In the genomic region with DNA sequence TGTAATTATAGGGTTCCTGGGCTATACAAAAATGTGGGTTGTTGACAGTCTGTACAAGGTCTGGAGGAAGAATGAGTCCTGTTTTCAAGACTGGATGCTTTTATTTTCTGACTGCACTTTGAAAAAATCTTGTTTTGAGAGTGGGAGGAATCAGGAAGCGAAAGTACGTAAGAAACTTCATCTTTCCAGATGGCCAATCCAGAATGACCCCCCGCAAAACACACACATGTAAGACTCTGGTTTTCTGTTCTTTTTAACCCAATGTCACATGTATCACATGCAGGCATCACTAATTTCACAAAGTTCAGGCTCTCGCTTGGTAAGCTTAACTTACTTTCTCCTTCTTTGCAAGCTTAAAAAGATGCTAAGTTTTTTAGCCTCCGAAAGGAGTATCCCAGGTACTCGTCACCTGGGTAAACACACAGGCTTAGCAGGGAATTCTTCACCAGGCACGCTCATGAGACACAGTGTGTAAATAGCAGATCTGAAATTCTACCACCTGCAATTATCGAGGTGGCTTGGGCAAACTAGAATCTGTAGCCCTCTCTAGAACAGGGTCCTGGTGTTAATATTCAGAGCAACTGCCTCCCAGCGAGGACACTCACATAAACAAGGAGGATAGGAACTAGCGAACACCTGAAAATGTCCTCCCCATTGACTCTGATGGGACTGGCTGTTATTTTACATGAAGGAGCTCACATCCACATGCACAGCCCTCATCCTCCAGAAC, we compare ENCODE assay signal across 1 cellular context.
TF ChIP-seq lines count a peak whose summit lies in the region.

No MANE protein-coding gene starts in this region.

TF ChIP-seq in GM23338, 12 proteins besides CTCF, POLR2A, EP300 and RAD21 (continued from another document):
- TF ChIP-seq, protein P1, sequence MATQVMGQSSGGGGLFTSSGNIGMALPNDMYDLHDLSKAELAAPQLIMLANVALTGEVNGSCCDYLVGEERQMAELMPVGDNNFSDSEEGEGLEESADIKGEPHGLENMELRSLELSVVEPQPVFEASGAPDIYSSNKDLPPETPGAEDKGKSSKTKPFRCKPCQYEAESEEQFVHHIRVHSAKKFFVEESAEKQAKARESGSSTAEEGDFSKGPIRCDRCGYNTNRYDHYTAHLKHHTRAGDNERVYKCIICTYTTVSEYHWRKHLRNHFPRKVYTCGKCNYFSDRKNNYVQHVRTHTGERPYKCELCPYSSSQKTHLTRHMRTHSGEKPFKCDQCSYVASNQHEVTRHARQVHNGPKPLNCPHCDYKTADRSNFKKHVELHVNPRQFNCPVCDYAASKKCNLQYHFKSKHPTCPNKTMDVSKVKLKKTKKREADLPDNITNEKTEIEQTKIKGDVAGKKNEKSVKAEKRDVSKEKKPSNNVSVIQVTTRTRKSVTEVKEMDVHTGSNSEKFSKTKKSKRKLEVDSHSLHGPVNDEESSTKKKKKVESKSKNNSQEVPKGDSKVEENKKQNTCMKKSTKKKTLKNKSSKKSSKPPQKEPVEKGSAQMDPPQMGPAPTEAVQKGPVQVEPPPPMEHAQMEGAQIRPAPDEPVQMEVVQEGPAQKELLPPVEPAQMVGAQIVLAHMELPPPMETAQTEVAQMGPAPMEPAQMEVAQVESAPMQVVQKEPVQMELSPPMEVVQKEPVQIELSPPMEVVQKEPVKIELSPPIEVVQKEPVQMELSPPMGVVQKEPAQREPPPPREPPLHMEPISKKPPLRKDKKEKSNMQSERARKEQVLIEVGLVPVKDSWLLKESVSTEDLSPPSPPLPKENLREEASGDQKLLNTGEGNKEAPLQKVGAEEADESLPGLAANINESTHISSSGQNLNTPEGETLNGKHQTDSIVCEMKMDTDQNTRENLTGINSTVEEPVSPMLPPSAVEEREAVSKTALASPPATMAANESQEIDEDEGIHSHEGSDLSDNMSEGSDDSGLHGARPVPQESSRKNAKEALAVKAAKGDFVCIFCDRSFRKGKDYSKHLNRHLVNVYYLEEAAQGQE (IDR thresholded peaks at IDR 0.05; ENCODE audit: unreplicated experiment), result no peak
- no peak for TF ChIP-seq ZNF114 (CRISPR knock-in tag; IDR thresholded peaks at IDR 0.05)
- TF ChIP-seq EZH2 (IDR thresholded peaks at IDR 0.05; ENCODE audit: low read depth, unreplicated experiment), result no peak
